ENCODE assay signal across 1 cellular context in genomic region chr3:138384971-138385370, GRCh38.
TF ChIP-seq lines count a peak whose summit lies in the region.

No MANE protein-coding gene starts in this region.

TF ChIP-seq in HepG2, 621 proteins besides CTCF, POLR2A, EP300 and RAD21:
- TF ChIP-seq ZFP36L1 (CRISPR knock-in tag; IDR thresholded peaks at IDR 0.05): no peak
- TF ChIP-seq RARA (CRISPR knock-in tag; IDR thresholded peaks at IDR 0.05): peak; percentile 30; the same call in 1 of the 2 replicates
- no peak for TF ChIP-seq ZNF382 (CRISPR knock-in tag; IDR thresholded peaks at IDR 0.05; ENCODE audit: borderline replicate concordance)
- TF ChIP-seq FOSL2 (CRISPR knock-in tag; IDR thresholded peaks at IDR 0.05): peak; percentile 71
